Comparison of ENCODE assay signal across 24 cellular contexts in the genomic region with DNA sequence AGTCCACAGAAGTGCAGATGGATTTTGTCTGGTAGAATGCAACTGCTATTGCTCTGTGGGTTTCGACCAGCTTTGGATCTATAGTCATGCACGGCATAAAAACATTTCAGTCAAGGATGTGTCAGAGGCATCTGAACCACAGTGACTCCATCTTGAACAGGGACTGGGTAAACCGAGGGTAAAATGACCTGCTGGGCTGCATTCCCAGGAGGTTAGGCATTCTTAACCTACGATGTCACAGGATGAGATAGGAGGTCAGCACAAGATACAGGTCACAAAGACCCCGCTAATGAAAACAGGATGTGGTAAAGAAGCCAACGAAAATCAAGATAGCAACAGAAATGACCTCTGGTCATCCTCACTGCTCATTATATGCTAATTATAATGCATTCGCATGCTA. TPM values are rescaled to one million over a fixed set of nuclear protein-coding genes. Genes with fewer than 3 reads are reported as not detected.
"Had no signal": no experiment of that assay in that cellular context is flagged by ENCODE, and none has a peak within 500 bp of the region (broad histone marks: within the 10 kb centered on the region; RNA-seq: fewer than 3 reads in every experiment).

No MANE protein-coding gene starts in this region.

- H3K36me3 ChIP-seq: colonic mucosa, gastrocnemius medialis, spleen, transverse colon had no signal

- H3K4me1 ChIP-seq: colonic mucosa, gastrocnemius medialis, spleen, transverse colon had no signal

- FAIRE-seq: keratinocyte had no signal

- H3K9me3 ChIP-seq: colonic mucosa, gastrocnemius medialis, spleen, testis, transverse colon had no signal

- ATAC-seq: activated CD8-positive, alpha-beta memory T cell treated with anti-CD3 and anti-CD28 coated beads, Interleukin-2, amount 10 ng/mL, durations not matched to agents 7 days and 5 days; activated CD8-positive, alpha-beta T cell treated with anti-CD3 and anti-CD28 coated beads, Interleukin-2, amount 10 ng/mL, durations not matched to agents 7 days and 5 days; gastrocnemius medialis; left colon had no signal

- H3K27ac ChIP-seq: colonic mucosa, gastrocnemius medialis, spleen, testis, transverse colon had no signal

- H3K27me3 ChIP-seq: colonic mucosa, gastrocnemius medialis, spleen, testis, transverse colon had no signal

- DNase-seq: activated B cell treated with CpG ODN at 0.5 μM for 24 hours; activated CD4-positive, alpha-beta T cell treated with anti-CD3 and anti-CD28 coated beads, Interleukin-2, amount 50 U/mL, for 1 hour; activated CD8-positive, alpha-beta memory T cell treated with anti-CD3 and anti-CD28 coated beads, Interleukin-2, amount 10 ng/mL, durations not matched to agents 7 days and 5 days; activated CD8-positive, alpha-beta T cell treated with anti-CD3 and anti-CD28 coated beads, Interleukin-2, amount 10 ng/mL, durations not matched to agents 7 days and 5 days; activated T-cell treated with anti-CD3 and anti-CD28 coated beads, Interleukin-2, amount 50 U/mL, for 48 hours; cerebellar nuclear complex; colonic mucosa; effector memory CD4-positive, alpha-beta T cell; erythroblast; gastrocnemius medialis; glutamatergic neuron; left colon; mammary epithelial cell; midbrain; natural killer cell; posterior cingulate gyrus; right cardiac atrium; spleen; stimulated activated naive CD4-positive, alpha-beta T cell treated with Interleukin-2 at 50 U/mL for 16 hours; T-helper 2 cell; testis; transverse colon had no signal

- H3K4me3 ChIP-seq: colonic mucosa, gastrocnemius medialis, spleen, testis, transverse colon had no signal

RNA-seq across cellular contexts. Expression of gene CPXM2, which starts 50.5 kb away (rescaled TPM):
- total RNA-seq: activated B cell treated with CpG ODN at 0.5 μM for 24 hours; activated CD8-positive, alpha-beta memory T cell treated with anti-CD3 and anti-CD28 coated beads, Interleukin-2, amount 10 ng/mL, durations not matched to agents 7 days and 5 days; activated CD8-positive, alpha-beta T cell treated with anti-CD3 and anti-CD28 coated beads, Interleukin-2, amount 10 ng/mL, durations not matched to agents 7 days and 5 days; activated T-helper 2 cell treated with anti-CD3 and anti-CD28 coated beads, Interferon-gamma antibody, Interleukin-2, Interleukin-4, amounts not matched to agents 10 μg/mL and 5 μg/mL and 100 μg/mL, durations not matched to agents 14 hours and 24 hours and 36 hours; natural killer cell had no signal
- polyA plus RNA-seq: mammary epithelial cell had no signal
